10 cellular contexts compared by ENCODE assay signal in genomic region chr12:84497819-84498218, GRCh38.
DNase-seq lines count a peak whose midpoint lies in the region; ATAC-seq and TF ChIP-seq lines count a peak whose summit lies in the region.
"Had no signal": no experiment of that assay in that cellular context is flagged by ENCODE, and none has a peak within 500 bp of the region (broad histone marks: within the 10 kb centered on the region; RNA-seq: fewer than 3 reads in every experiment).

No MANE protein-coding gene starts in this region.

- no peak overlapping the region for H2AFZ ChIP-seq in OCI-LY3 (ENCODE audit: low read depth, low read length)

- no peaks in the 10 kb centered on the region for H3K27me3 Mint-ChIP-seq in CD4-positive, alpha-beta memory T cell
- no peaks in the 10 kb centered on the region for H3K27me3 Mint-ChIP-seq in endothelial cell (ENCODE audit: unreplicated experiment)
- H3K27me3 Mint-ChIP-seq: memory B cell had no signal

- H3K4me2 ChIP-seq in OCI-LY3 (ENCODE audit: low read length): no peak overlapping the region

- no peaks in the 10 kb centered on the region for H3K36me3 ChIP-seq in OCI-LY3 (replicated peaks; ENCODE audit: low read depth, low read length)
- no peaks in the 10 kb centered on the region for H3K36me3 ChIP-seq in CD4-positive, alpha-beta memory T cell (ENCODE audit: insufficient read depth, low read length)
- H3K36me3 ChIP-seq: SJSA1 had no signal

- H4K20me1 ChIP-seq in OCI-LY3 (ENCODE audit: insufficient read depth, low read length): no peaks in the 10 kb centered on the region

- no peaks in the 10 kb centered on the region for H3K9me3 Mint-ChIP-seq in CD4-positive, alpha-beta memory T cell
- H3K9me3 Mint-ChIP-seq in endothelial cell (ENCODE audit: unreplicated experiment): no peaks in the 10 kb centered on the region
- H3K9me3 Mint-ChIP-seq: memory B cell had no signal

- no peaks in the 10 kb centered on the region for H3K4me1 ChIP-seq in OCI-LY3 (ENCODE audit: low read length)
- H3K4me1 ChIP-seq in foreskin keratinocyte: peaks cover 9% of the 10 kb centered on the region
- no peaks in the 10 kb centered on the region for H3K4me1 ChIP-seq in CD4-positive, alpha-beta memory T cell (ENCODE audit: insufficient read depth, low read length)
- H3K4me1 ChIP-seq: SJSA1 had no signal

- no peak overlapping the region for H3K27ac ChIP-seq in OCI-LY3 (ENCODE audit: low read length)
- no peak overlapping the region for H3K27ac ChIP-seq in foreskin keratinocyte
- H3K27ac ChIP-seq in CD4-positive, alpha-beta memory T cell (ENCODE audit: low read depth, low read length): no peak overlapping the region
- H3K27ac ChIP-seq: SJSA1 had no signal

- no peak overlapping the region for H3K9ac ChIP-seq in OCI-LY3 (ENCODE audit: low read length)

- H3K27me3 ChIP-seq in OCI-LY3 (ENCODE audit: low read depth, low read length) (no peaks in the 10 kb centered on the region), foreskin keratinocyte (no peaks in the 10 kb centered on the region)
- no peaks in the 10 kb centered on the region for H3K27me3 ChIP-seq in CD4-positive, alpha-beta memory T cell (ENCODE audit: insufficient read depth, low read length)
- H3K27me3 ChIP-seq: SJSA1 had no signal

- no peak overlapping the region for H3K27ac Mint-ChIP-seq in CD4-positive, alpha-beta memory T cell
- no peak overlapping the region for H3K27ac Mint-ChIP-seq in endothelial cell (ENCODE audit: unreplicated experiment)
- H3K27ac Mint-ChIP-seq: memory B cell had no signal

- H3K9me3 ChIP-seq in OCI-LY3 (ENCODE audit: insufficient read depth, low read length): no peaks in the 10 kb centered on the region
- H3K9me3 ChIP-seq in CD4-positive, alpha-beta memory T cell (ENCODE audit: control insufficient read depth in 1 of 2, low read length in 2 of 2): no peaks in the 10 kb centered on the region
- H3K9me3 ChIP-seq: SJSA1 had no signal

- no peak overlapping the region for H3K4me3 ChIP-seq in OCI-LY3 (ENCODE audit: low read length)
- H3K4me3 ChIP-seq in CD4-positive, alpha-beta memory T cell (ENCODE audit: low read length in 2 of 2): no peak overlapping the region
- H3K4me3 ChIP-seq: SJSA1 had no signal

- ATAC-seq in GM19351 (IDR thresholded peaks at IDR 0.05; ENCODE audit: unreplicated experiment) (peak; percentile 47), foreskin keratinocyte (no peak)

- DNase-seq in AG20443 (ENCODE audit: low spot score) (peak; percentile 16), foreskin keratinocyte (no peak), occipital lobe (lab: John Stamatoyannopoulos, UW) (no peak), endothelial cell (ENCODE audit: low spot score) (no peak)
- DNase-seq in CD4-positive, alpha-beta memory T cell: no peak
- DNase-seq in activated CD8-positive, alpha-beta memory T cell treated with anti-CD3 and anti-CD28 coated beads for 24 hours: no peak

- H3K4me3 Mint-ChIP-seq in CD4-positive, alpha-beta memory T cell: no peak overlapping the region
- no peak overlapping the region for H3K4me3 Mint-ChIP-seq in endothelial cell (ENCODE audit: unreplicated experiment)
- H3K4me3 Mint-ChIP-seq: memory B cell had no signal

- intact Hi-C loops in CD4-positive, alpha-beta memory T cell (cut with micrococcal nuclease): no loop called here

- H3K36me3 Mint-ChIP-seq in CD4-positive, alpha-beta memory T cell: no peaks in the 10 kb centered on the region
- no peaks in the 10 kb centered on the region for H3K36me3 Mint-ChIP-seq in endothelial cell (ENCODE audit: low read depth, unreplicated experiment)
- H3K36me3 Mint-ChIP-seq: memory B cell had no signal

- POLR2A ChIA-PET in CD4-positive, alpha-beta memory T cell (lab: Charles Lee; ENCODE audit: partially characterized antibody): no interaction called here

- H3K79me2 ChIP-seq in OCI-LY3 (ENCODE audit: low read length): no peaks in the 10 kb centered on the region

- CTCF ChIA-PET in CD4-positive, alpha-beta memory T cell (lab: Charles Lee; ENCODE audit: partially characterized antibody): no interaction called here

- peak; percentile 71 for TF ChIP-seq CTCF in OCI-LY3 (IDR thresholded peaks at IDR 0.05; ENCODE audit: low read depth, low read length)
- TF ChIP-seq CTCF in foreskin keratinocyte (conservative IDR thresholded peaks at IDR 0.05): peak; percentile 63
- TF ChIP-seq CTCF in endothelial cell (IDR thresholded peaks at IDR 0.05; ENCODE audit: unreplicated experiment): no peak

- no peaks in the 10 kb centered on the region for H3K4me1 Mint-ChIP-seq in CD4-positive, alpha-beta memory T cell
- peaks cover under 1% of the 10 kb centered on the region for H3K4me1 Mint-ChIP-seq in endothelial cell (ENCODE audit: unreplicated experiment)
- H3K4me1 Mint-ChIP-seq: memory B cell had no signal
